ENCODE assay signal across 18 cellular contexts in genomic region chr18:71336811-71337210, GRCh38.
"Had no signal": no experiment of that assay in that cellular context is flagged by ENCODE, and none has a peak within 500 bp of the region (broad histone marks: within the 10 kb centered on the region; RNA-seq: fewer than 3 reads in every experiment).

No MANE protein-coding gene starts in this region.

- H3K4me3 ChIP-seq: esophagus muscularis mucosa, gastroesophageal sphincter, left ventricle myocardium inferior, right atrium auricular region, thyroid gland had no signal

- DNase-seq: activated CD4-positive, alpha-beta memory T cell treated with anti-CD3 and anti-CD28 coated beads for 36 hours; activated CD4-positive, alpha-beta T cell treated with anti-CD3 and anti-CD28 coated beads for 36 hours; activated T-cell treated with anti-CD3 and anti-CD28 coated beads for 4 hours; cerebellar nuclear complex; cortex of kidney; effector CD8-positive, alpha-beta T cell; immature natural killer cell; kidney glomerular epithelial cell; left ventricle myocardium inferior; stimulated activated CD4-positive, alpha-beta T cell treated with anti-CD3 and anti-CD28 coated beads, Interleukin-12 subunit alpha, Interleukin-12 subunit beta, amount 100 ng/mL, for 4 hours; stimulated activated CD4-positive, alpha-beta T cell treated with anti-CD3 and anti-CD28 coated beads, Interleukin-1b, Interleukin-23, amount 100 ng/mL, for 48 hours; stimulated activated CD8-positive, alpha-beta memory T cell treated with anti-CD3 and anti-CD28 coated beads, Interleukin-4, amount 100 ng/mL, for 48 hours; stimulated activated naive CD4-positive, alpha-beta T cell; thyroid gland had no signal

- H3K9me3 ChIP-seq: esophagus muscularis mucosa, gastroesophageal sphincter, left ventricle myocardium inferior, right atrium auricular region, thyroid gland had no signal

- H3K36me3 ChIP-seq: esophagus muscularis mucosa, gastroesophageal sphincter, left ventricle myocardium inferior, right atrium auricular region, thyroid gland had no signal

- H3K27me3 ChIP-seq: esophagus muscularis mucosa, gastroesophageal sphincter, right atrium auricular region, thyroid gland had no signal

- ATAC-seq: activated CD4-positive, alpha-beta T cell treated with anti-CD3 and anti-CD28 coated beads for 36 hours; gastroesophageal sphincter; WTC11 had no signal

- H3K4me1 ChIP-seq: esophagus muscularis mucosa, gastroesophageal sphincter, left ventricle myocardium inferior, right atrium auricular region, thyroid gland had no signal

- H3K27ac ChIP-seq: esophagus muscularis mucosa, gastroesophageal sphincter, left ventricle myocardium inferior, right atrium auricular region, thyroid gland had no signal
